In the genomic region with DNA sequence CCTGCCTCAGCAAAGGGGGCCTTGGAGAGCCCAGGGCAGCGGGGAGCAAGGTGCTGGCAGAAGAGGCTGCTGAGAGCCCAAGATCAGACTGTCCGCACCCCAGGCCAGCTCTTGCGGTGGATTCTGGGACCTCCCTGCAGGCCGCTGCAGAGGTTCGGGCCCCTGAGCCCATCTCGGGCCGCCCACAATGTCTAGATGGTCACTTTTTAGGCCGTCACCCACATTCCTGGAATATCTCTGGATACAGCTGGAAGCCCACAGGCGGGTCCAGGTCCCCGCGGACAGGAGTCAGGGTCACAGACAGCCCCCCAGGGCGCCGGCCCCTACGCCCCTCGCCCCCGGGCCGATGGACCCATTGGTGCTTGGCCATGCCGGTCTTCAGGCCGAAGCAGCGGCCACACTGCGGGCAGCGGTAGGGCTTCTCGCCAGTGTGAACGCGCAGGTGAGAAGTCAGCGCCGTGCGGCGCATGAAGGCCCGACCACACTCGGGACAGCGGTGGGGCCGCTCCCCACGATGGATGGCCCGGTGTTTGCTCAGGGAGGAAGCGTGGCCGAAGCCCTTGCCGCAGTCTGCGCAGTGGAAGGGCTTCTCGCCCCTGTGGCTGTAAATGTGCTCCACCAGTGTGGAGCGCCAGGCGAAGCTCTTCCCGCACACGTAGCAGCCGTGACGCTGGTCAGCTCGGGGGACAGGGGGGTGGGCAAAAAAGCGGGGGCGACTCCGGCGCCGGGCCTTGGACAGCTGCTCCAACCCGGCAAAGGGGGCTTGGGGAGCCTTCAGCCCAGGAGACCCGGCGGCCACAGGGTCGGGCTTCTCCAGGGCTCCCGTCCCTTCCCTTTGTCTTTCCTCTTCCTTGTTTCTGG, we compare ENCODE assay signal across 1 cellular context.
TF ChIP-seq lines count a peak whose summit lies in the region.

No MANE protein-coding gene starts in this region.

TF ChIP-seq in SK-N-SH, 30 proteins besides CTCF, POLR2A, EP300 and RAD21:
- no peak for TF ChIP-seq GATA2 (CRISPR knock-in tag; IDR thresholded peaks at IDR 0.05)
- TF ChIP-seq TEAD4 (IDR thresholded peaks at IDR 0.05; ENCODE audit: borderline replicate concordance, insufficient read depth): no peak
- TF ChIP-seq YY1 (IDR thresholded peaks at IDR 0.05; ENCODE audit: low read depth): no peak
- TF ChIP-seq RXRA (IDR thresholded peaks at IDR 0.05; ENCODE audit: borderline replicate concordance, low read depth): no peak
- TF ChIP-seq ZBTB33 (IDR thresholded peaks at IDR 0.05; ENCODE audit: borderline replicate concordance, low read depth): no peak
- TF ChIP-seq SMC3 (IDR thresholded peaks at IDR 0.05; ENCODE audit: low read depth, low read length): no peak
- TF ChIP-seq, protein P1, sequence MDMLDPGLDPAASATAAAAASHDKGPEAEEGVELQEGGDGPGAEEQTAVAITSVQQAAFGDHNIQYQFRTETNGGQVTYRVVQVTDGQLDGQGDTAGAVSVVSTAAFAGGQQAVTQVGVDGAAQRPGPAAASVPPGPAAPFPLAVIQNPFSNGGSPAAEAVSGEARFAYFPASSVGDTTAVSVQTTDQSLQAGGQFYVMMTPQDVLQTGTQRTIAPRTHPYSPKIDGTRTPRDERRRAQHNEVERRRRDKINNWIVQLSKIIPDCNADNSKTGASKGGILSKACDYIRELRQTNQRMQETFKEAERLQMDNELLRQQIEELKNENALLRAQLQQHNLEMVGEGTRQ (IDR thresholded peaks at IDR 0.05; ENCODE audit: borderline replicate concordance, low read depth, low read length): no peak
- no peak for TF ChIP-seq REST (IDR thresholded peaks at IDR 0.05; ENCODE audit: low read depth, low read length)
TF ChIP-seq in SK-N-SH: peak in this region for 0.
